ENCODE assay signal across 8 cellular contexts in genomic region chr18:59308201-59309014, GRCh38. TPM values are rescaled to one million over a fixed set of nuclear protein-coding genes. Genes with fewer than 3 reads are reported as not detected.
DNase-seq lines count a peak whose midpoint lies in the region; ATAC-seq and TF ChIP-seq lines count a peak whose summit lies in the region.

No MANE protein-coding gene starts in this region.

- in situ Hi-C loops in astrocyte of the spinal cord (cut with HindIII; ENCODE audit: low sequenced_read_pairs): no loop called here

- no peaks in the 10 kb centered on the region for H3K36me3 ChIP-seq in iPS DF 6.9 (ENCODE audit: control insufficient read depth, insufficient read depth, low read length)
- no peaks in the 10 kb centered on the region for H3K36me3 ChIP-seq in skeletal muscle satellite cell (ENCODE audit: insufficient read depth, low read length)

- TF ChIP-seq CTCF in GM12865 (IDR thresholded peaks at IDR 0.05; ENCODE audit: insufficient read depth, low read depth, low read length, missing control alignments): peak; percentile 73
- peak; percentile 72 for TF ChIP-seq CTCF in astrocyte of the spinal cord (IDR thresholded peaks at IDR 0.05; ENCODE audit: low read depth, low read length)

- DNase-seq in GM12865 (ENCODE audit: low read depth): peak; percentile 53
- peak; percentile 77 for DNase-seq in NCI-H1417 treated with DMSO at 0.1 percent for 48 hours (lab: John Stamatoyannopoulos, UW)
- peak; percentile 26 for DNase-seq in T1000 (lab: John Stamatoyannopoulos, UW)
- DNase-seq in astrocyte of the spinal cord (ENCODE audit: low read depth, low spot score): peak; percentile 62
- DNase-seq in iPS DF 6.9 (ENCODE audit: low read depth, low spot score): peak; percentile 35
- no peak for DNase-seq in OCI-M2 (lab: John Stamatoyannopoulos, UW; ENCODE audit: unreplicated experiment)

- H3K27ac ChIP-seq in iPS DF 6.9 (ENCODE audit: low read length): no peak overlapping the region

- no peaks in the 10 kb centered on the region for H3K4me1 ChIP-seq in iPS DF 6.9 (ENCODE audit: control insufficient read depth, insufficient read depth, low read length)
- no peaks in the 10 kb centered on the region for H3K4me1 ChIP-seq in skeletal muscle satellite cell (ENCODE audit: control insufficient read depth, insufficient read depth, low read length)

- H3K27me3 ChIP-seq in iPS DF 6.9 (ENCODE audit: control insufficient read depth, insufficient read depth, low read length) (no peaks in the 10 kb centered on the region), skeletal muscle satellite cell (ENCODE audit: control insufficient read depth, insufficient read depth, low read length) (peaks cover 69% of the 10 kb centered on the region)

- no peak overlapping the region for H3K9ac ChIP-seq in skeletal muscle satellite cell (ENCODE audit: low read depth, low read length)

- H3K9me3 ChIP-seq in iPS DF 6.9 (ENCODE audit: control insufficient read depth, insufficient read depth, low read length): no peaks in the 10 kb centered on the region
- H3K9me3 ChIP-seq in skeletal muscle satellite cell (replicated peaks; ENCODE audit: low read length): no peaks in the 10 kb centered on the region

- H3K4me3 ChIP-seq in GM12865 (ENCODE audit: low read depth, low read length) (no peak overlapping the region), astrocyte of the spinal cord (ENCODE audit: low read depth, low read length) (peak overlapping the region; percentile 20), iPS DF 6.9 (ENCODE audit: low read length) (peak overlapping the region; percentile 19; the same call in 1 of the 2 replicates), skeletal muscle satellite cell (ENCODE audit: low read length) (peak overlapping the region; percentile 65)

- WGBS in iPS DF 6.9 (ENCODE audit: insufficient coverage, insufficient read length): no CpG with 5 or more reads among the region's 47 CpGs

- ATAC-seq in HG02759 (IDR thresholded peaks at IDR 0.05; ENCODE audit: unreplicated experiment): peak; percentile 95

- peak overlapping the region; percentile 87 for H3K4me2 ChIP-seq in skeletal muscle satellite cell (ENCODE audit: low read length)

RNA-seq across cellular contexts. Expression of gene CPLX4, which starts 10.0 kb away (rescaled TPM):
- total RNA-seq in skeletal muscle satellite cell (2012; rRNA removed): not detected in 2 replicates

RNA-seq across cellular contexts. Expression of gene RAX, which starts 35.2 kb away (rescaled TPM):
- total RNA-seq in skeletal muscle satellite cell (2012; rRNA removed): not detected in 2 replicates

RNA-seq across cellular contexts. Expression of gene LMAN1, which starts 50.7 kb away (rescaled TPM):
- total RNA-seq in skeletal muscle satellite cell (2012; rRNA removed): 226 and 232 TPM in 2 replicates
